ENCODE assay signal across 1 cellular context in the genomic region with DNA sequence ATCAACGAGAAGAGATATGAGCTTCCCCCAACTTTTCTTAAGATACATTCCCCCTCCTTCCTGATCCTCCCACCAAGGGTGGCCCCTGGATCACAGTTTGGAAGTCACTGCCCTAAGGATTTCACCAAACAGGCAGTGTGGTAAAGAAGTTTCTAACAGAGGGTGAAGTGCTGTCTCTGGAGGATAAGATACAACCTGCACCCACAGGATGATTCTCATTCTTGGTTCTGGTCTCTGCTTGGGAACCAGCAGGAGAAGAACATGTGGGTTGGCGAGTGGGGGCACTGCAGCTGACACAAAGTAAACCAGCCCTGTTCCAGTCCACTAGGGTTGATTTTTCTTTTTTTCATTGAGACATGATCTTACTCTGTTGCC.
TF ChIP-seq lines count a peak whose summit lies in the region.

No MANE protein-coding gene starts in this region.

TF ChIP-seq in HepG2, 621 proteins besides CTCF, POLR2A, EP300 and RAD21 (continued from another document):
- TF ChIP-seq ZBTB46 (CRISPR knock-in tag; IDR thresholded peaks at IDR 0.05; ENCODE audit: borderline replicate concordance) (peak; percentile 61; the same call in 1 of the 2 replicates), ZXDC (CRISPR knock-in tag; IDR thresholded peaks at IDR 0.05) (no peak), ZNF772 (CRISPR knock-in tag; IDR thresholded peaks at IDR 0.05) (0 out of 2 replicates have a peak, but pooled peaks have one; percentile 31)
